ENCODE assay signal across 30 cellular contexts in genomic region chr4:158003212-158003611, GRCh38.
"Had no signal": no experiment of that assay in that cellular context is flagged by ENCODE, and none has a peak within 500 bp of the region (broad histone marks: within the 10 kb centered on the region; RNA-seq: fewer than 3 reads in every experiment).

No MANE protein-coding gene starts in this region.

- H3K4me3 ChIP-seq: breast epithelium, colonic mucosa, esophagus squamous epithelium, gastrocnemius medialis, hepatocyte, ovary, sigmoid colon, suprapubic skin, tibial artery had no signal

- ATAC-seq: gastrocnemius medialis, left colon, T-helper 17 cell had no signal

- H3K79me2 ChIP-seq: hepatocyte had no signal

- H3K36me3 ChIP-seq: breast epithelium, colonic mucosa, esophagus squamous epithelium, gastrocnemius medialis, neutrophil, ovary, sigmoid colon, suprapubic skin, tibial artery had no signal

- H3K9me3 ChIP-seq: breast epithelium, colonic mucosa, esophagus squamous epithelium, gastrocnemius medialis, neutrophil, ovary, sigmoid colon, suprapubic skin, tibial artery had no signal

- H3K27ac ChIP-seq: breast epithelium, colonic mucosa, epithelial cell of prostate, esophagus squamous epithelium, gastrocnemius medialis, hepatocyte, neutrophil, ovary, suprapubic skin, tibial artery had no signal

- DNase-seq: activated CD4-positive, alpha-beta memory T cell treated with anti-CD3 and anti-CD28 coated beads for 36 hours; activated CD4-positive, alpha-beta T cell treated with anti-CD3 and anti-CD28 coated beads, Interleukin-2, amount 10 ng/mL, durations not matched to agents 24 days and 14 days; activated CD4-positive, CD25-positive, alpha-beta regulatory T cell treated with anti-CD3 and anti-CD28 coated beads, Interleukin-2, amount 50 U/mL, for 72 hours; activated CD8-positive, alpha-beta memory T cell treated with anti-CD3 and anti-CD28 coated beads, Interleukin-2, amount 50 U/mL, for 48 hours; activated gamma-delta T cell treated with Interleukin-2 at 50 U/mL for 16 hours; activated naive CD4-positive, alpha-beta T cell treated with anti-CD3 and anti-CD28 coated beads, Interleukin-2, amount 50 U/mL, for 16 hours; activated T-cell treated with anti-CD3 and anti-CD28 coated beads, Interleukin-2, amount 50 U/mL, for 24 hours; amygdala; colonic mucosa; effector CD8-positive, alpha-beta T cell; esophagus squamous epithelium; gastrocnemius medialis; glutamatergic neuron; kidney; left colon; naive B cell; nephron progenitor cell; ovary; retina; sigmoid colon; stimulated activated CD4-positive, alpha-beta T cell treated with anti-CD3 and anti-CD28 coated beads, Interleukin-15, amount 100 ng/mL, for 24 hours; stimulated activated naive CD4-positive, alpha-beta T cell; T-helper 17 cell; T1000; tibial artery had no signal

- H3K4me2 ChIP-seq: hepatocyte had no signal

- H3K27me3 ChIP-seq: breast epithelium, colonic mucosa, esophagus squamous epithelium, gastrocnemius medialis, hepatocyte, neutrophil, ovary, sigmoid colon, suprapubic skin, tibial artery had no signal

- H3K4me1 ChIP-seq: colonic mucosa had no signal
